ENCODE assay signal across 18 cellular contexts in genomic region chr5:159092288-159092687, GRCh38. TPM values are rescaled to one million over a fixed set of nuclear protein-coding genes. Genes with fewer than 3 reads are reported as not detected.
"Had no signal": no experiment of that assay in that cellular context is flagged by ENCODE, and none has a peak within 500 bp of the region (broad histone marks: within the 10 kb centered on the region; RNA-seq: fewer than 3 reads in every experiment).

No MANE protein-coding gene starts in this region.

- DNase-seq: activated CD4-positive, alpha-beta T cell treated with anti-CD3 and anti-CD28 coated beads, Interleukin-2, amount 10 ng/mL, durations not matched to agents 7 days and 5 days; activated CD4-positive, CD25-positive, alpha-beta regulatory T cell; activated naive CD4-positive, alpha-beta T cell treated with anti-CD3 and anti-CD28 coated beads, Interleukin-2, amount 10 ng/mL, durations not matched to agents 7 days and 5 days; dermis blood vessel endothelial cell; erythroblast; left colon; mucosa of descending colon; psoas muscle; sigmoid colon; stimulated activated CD4-positive, alpha-beta T cell treated with anti-CD3 and anti-CD28 coated beads, Interleukin-2, amount 100 ng/mL, for 48 hours; stimulated activated naive CD8-positive, alpha-beta T cell treated with anti-CD3 and anti-CD28 coated beads, Interleukin-15, Interleukin-2, amounts not matched to agents 100 U/mL and 50 U/mL, for 24 hours; T-helper 2 cell had no signal

- H3K9me3 ChIP-seq: mucosa of descending colon, psoas muscle, sigmoid colon had no signal

- H3K27ac Mint-ChIP-seq: activated CD4-positive, alpha-beta T cell treated with anti-CD3 and anti-CD28 coated beads, Interleukin-2, amount 10 ng/mL, durations not matched to agents 7 days and 5 days; activated naive CD4-positive, alpha-beta T cell treated with anti-CD3 and anti-CD28 coated beads, Interleukin-2, amount 10 ng/mL, durations not matched to agents 7 days and 5 days; activated T-helper 2 cell treated with anti-CD3 and anti-CD28 coated beads, Interferon-gamma antibody, Interleukin-2, Interleukin-4, amounts not matched to agents 10 μg/mL and 5 μg/mL and 100 μg/mL, durations not matched to agents 14 hours and 24 hours and 36 hours; brain; natural killer cell treated with Interleukin-12 subunit alpha and Interleukin-12 subunit beta and Interleukin-15 and Interleukin-18, amount 100 ng/mL, for 72 hours had no signal

- ATAC-seq: left colon; mucosa of descending colon; natural killer cell treated with Interleukin-12 subunit alpha and Interleukin-12 subunit beta and Interleukin-15 and Interleukin-18, amount 100 ng/mL, for 72 hours; psoas muscle; stimulated activated naive CD8-positive, alpha-beta T cell treated with anti-CD3 and anti-CD28 coated beads, Interleukin-15, Interleukin-2, amounts not matched to agents 100 U/mL and 50 U/mL, for 24 hours had no signal

- H3K4me3 ChIP-seq: mucosa of descending colon, sigmoid colon had no signal

- H3K27ac ChIP-seq: psoas muscle had no signal

- H3K36me3 ChIP-seq: sigmoid colon had no signal

- H3K9me3 Mint-ChIP-seq: activated CD4-positive, alpha-beta T cell treated with anti-CD3 and anti-CD28 coated beads, Interleukin-2, amount 10 ng/mL, durations not matched to agents 7 days and 5 days; activated naive CD4-positive, alpha-beta T cell treated with anti-CD3 and anti-CD28 coated beads, Interleukin-2, amount 10 ng/mL, durations not matched to agents 7 days and 5 days; activated T-helper 2 cell treated with anti-CD3 and anti-CD28 coated beads, Interferon-gamma antibody, Interleukin-2, Interleukin-4, amounts not matched to agents 10 μg/mL and 5 μg/mL and 100 μg/mL, durations not matched to agents 14 hours and 24 hours and 36 hours; natural killer cell treated with Interleukin-12 subunit alpha and Interleukin-12 subunit beta and Interleukin-15 and Interleukin-18, amount 100 ng/mL, for 72 hours had no signal

- H3K36me3 Mint-ChIP-seq: activated naive CD4-positive, alpha-beta T cell treated with anti-CD3 and anti-CD28 coated beads, Interleukin-2, amount 10 ng/mL, durations not matched to agents 7 days and 5 days; natural killer cell treated with Interleukin-12 subunit alpha and Interleukin-12 subunit beta and Interleukin-15 and Interleukin-18, amount 100 ng/mL, for 72 hours had no signal

- H3K4me3 Mint-ChIP-seq: activated CD4-positive, alpha-beta T cell treated with anti-CD3 and anti-CD28 coated beads, Interleukin-2, amount 10 ng/mL, durations not matched to agents 7 days and 5 days; activated naive CD4-positive, alpha-beta T cell treated with anti-CD3 and anti-CD28 coated beads, Interleukin-2, amount 10 ng/mL, durations not matched to agents 7 days and 5 days; natural killer cell treated with Interleukin-12 subunit alpha and Interleukin-12 subunit beta and Interleukin-15 and Interleukin-18, amount 100 ng/mL, for 72 hours had no signal

- H3K4me1 ChIP-seq: psoas muscle had no signal

- FAIRE-seq: TTC549, urothelium cell line had no signal

RNA-seq across cellular contexts. Expression of gene EBF1, which starts 7.4 kb away (rescaled TPM):
- total RNA-seq: activated CD8-positive, alpha-beta memory T cell treated with anti-CD3 and anti-CD28 coated beads for 36 hours had no signal
